11 cellular contexts compared by ENCODE assay signal in the genomic region with DNA sequence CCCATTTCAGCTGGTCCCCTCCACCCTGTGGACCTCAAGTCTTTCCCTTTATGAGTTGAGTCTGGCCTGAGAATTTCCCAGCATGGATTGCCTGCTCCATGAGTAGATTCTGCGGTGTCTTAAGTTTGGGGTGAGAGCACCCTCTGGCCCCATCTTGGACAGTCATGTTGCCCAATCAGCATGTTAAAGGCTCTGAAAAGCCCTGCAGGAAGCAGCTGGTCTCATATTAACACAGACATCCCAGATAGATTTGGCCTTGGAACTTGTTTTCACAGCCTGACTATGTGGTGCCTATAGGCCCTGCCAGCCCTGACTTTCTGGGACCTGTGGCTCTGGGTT. TPM values are rescaled to one million over a fixed set of nuclear protein-coding genes. Genes with fewer than 3 reads are reported as not detected.
DNase-seq lines count a peak whose midpoint lies in the region; ATAC-seq, FAIRE-seq and TF ChIP-seq lines count a peak whose summit lies in the region.
"Had no signal": no experiment of that assay in that cellular context is flagged by ENCODE, and none has a peak within 500 bp of the region (broad histone marks: within the 10 kb centered on the region; RNA-seq: fewer than 3 reads in every experiment).

No MANE protein-coding gene starts in this region.

- H2AFZ ChIP-seq in PC-9 (no peak overlapping the region), H1 (ENCODE audit: low read length) (no peak overlapping the region)

- H2AK5ac ChIP-seq in H1 (ENCODE audit: low read depth, low read length) = no peak overlapping the region; the same call in 1 of the 2 replicates

- no peaks in the 10 kb centered on the region for H3K9me2 ChIP-seq in PC-9 (ENCODE audit: insufficient read depth)

- no peak overlapping the region for H3K14ac ChIP-seq in H1 (ENCODE audit: insufficient read length)

- TF ChIP-seq POLR2A in H1 (IDR thresholded peaks at IDR 0.05; ENCODE audit: control extremely low read depth in 1 of 2, low read depth in 2 of 2, low read length in 2 of 2) = no peak

- peak; percentile 0 for TF ChIP-seq CTCF in GM13976 (IDR thresholded peaks at IDR 0.05; ENCODE audit: borderline replicate concordance, control extremely low read depth, extremely low read depth, insufficient read depth, missing control alignments)
- peak; percentile 16; the same call in 1 of the 2 replicates for TF ChIP-seq CTCF in PC-9 (conservative IDR thresholded peaks at IDR 0.05)
- no peak for TF ChIP-seq CTCF in H1 (IDR thresholded peaks at IDR 0.05; ENCODE audit: control extremely low read depth in 1 of 3, insufficient read depth in 1 of 3, low read depth in 1 of 3, low read length in 3 of 3)

- H3K27ac ChIP-seq in PC-9 (no peak overlapping the region), H1 (ENCODE audit: low read depth, low read length) (no peak overlapping the region)
- H3K27ac ChIP-seq: BLaER1 treated with 17β-estradiol and CSF1 and Interleukin-3, amounts not matched to agents 10 nM and 100 nM; SJSA1 had no signal

- H3F3A ChIP-seq in PC-9 (ENCODE audit: insufficient read depth, low read depth) = peaks cover 5% of the 10 kb centered on the region; the same call in 1 of the 2 replicates

- no peak for FAIRE-seq in H1 (lab: Jason Lieb, UNC)

- no peak overlapping the region for H2BK120ac ChIP-seq in H1 (replicated peaks; ENCODE audit: low read depth, low read length)

- H3K4me2 ChIP-seq in PC-9 (no peak overlapping the region), H1 (ENCODE audit: insufficient read depth in 1 of 2, low read depth in 2 of 2, low read length in 2 of 2) (no peak overlapping the region)

- no peak overlapping the region for H4K5ac ChIP-seq in H1 (ENCODE audit: insufficient read length, low read depth, low read length)

- H3K56ac ChIP-seq in H1 (replicated peaks; ENCODE audit: insufficient read length, low read depth, low read length) = no peak overlapping the region

- H2BK5ac ChIP-seq in H1 (ENCODE audit: low read depth, low read length) = no peak overlapping the region

- H3K9ac ChIP-seq in H1 (replicated peaks in 1 of 4; ENCODE audit: extremely low read depth in 1 of 4, low read depth in 3 of 4, low read length in 3 of 4) = no peak overlapping the region

- H3K79me2 ChIP-seq in PC-9 (ENCODE audit: low read depth) (no peaks in the 10 kb centered on the region), H1 (ENCODE audit: control insufficient read depth in 1 of 2, insufficient read depth in 2 of 2, low read length in 2 of 2) (no peaks in the 10 kb centered on the region)

- TF ChIP-seq RAD21 in H1 (IDR thresholded peaks at IDR 0.05 in 1 of 2, conservative IDR thresholded peaks at IDR 0.05 in 1 of 2; ENCODE audit: low read depth in 2 of 2, low read length in 2 of 2) = no peak

- ATAC-seq in stimulated activated naive CD8-positive, alpha-beta T cell treated with anti-CD3 and anti-CD28 coated beads, Interleukin-15, Interleukin-2, amounts not matched to agents 100 U/mL and 50 U/mL, for 24 hours = no peak
- no peak for ATAC-seq in HG03460 (IDR thresholded peaks at IDR 0.05; ENCODE audit: unreplicated experiment)

- H2BK20ac ChIP-seq in H1 (ENCODE audit: low read length) = no peak overlapping the region

- H3K4me3 ChIP-seq in PC-9 (no peak overlapping the region), H1 (ENCODE audit: extremely low read depth in 1 of 4, insufficient read depth in 2 of 4, low read depth in 3 of 4, low read length in 4 of 4) (no peak overlapping the region)
- H3K4me3 ChIP-seq: BLaER1 treated with 17β-estradiol and CSF1 and Interleukin-3, amounts not matched to agents 10 nM and 100 nM; SJSA1 had no signal

- intact Hi-C loops in PC-9 (cut with micrococcal nuclease; ENCODE audit: unreplicated experiment) = no loop called here

- WGBS in H1 (ENCODE audit: extremely low coverage in 1 of 2, insufficient coverage in 1 of 2, insufficient read length in 1 of 2, insufficient replicate concordance in 2 of 2, low coverage in 1 of 2, low lambda C conversion rate in 2 of 2, missing lambda C conversion rate in 1 of 2), 2 experiments = 29% methylated on average over 1 of the region's 1 CpG; no CpG with 5 or more reads in 1 of the 2 experiments

- H3K23ac ChIP-seq in H1 (ENCODE audit: insufficient read length) = no peak overlapping the region

- no peak overlapping the region for H4K91ac ChIP-seq in H1 (replicated peaks; ENCODE audit: insufficient read length, low read length)

- H3K23me2 ChIP-seq in H1 (ENCODE audit: low read depth, low read length) = peaks cover 2% of the 10 kb centered on the region; the same call in 1 of the 2 replicates

- no peak overlapping the region for H3K18ac ChIP-seq in H1 (ENCODE audit: extremely low read depth, low read length)

- H3K4me1 ChIP-seq in PC-9 (replicated peaks; ENCODE audit: insufficient read depth) (peaks cover 17% of the 10 kb centered on the region), H1 (replicated peaks in 1 of 4; ENCODE audit: control insufficient read depth in 3 of 4, insufficient read depth in 4 of 4, low read length in 3 of 4) (peaks cover 0 to 4% (median 0%) of the 10 kb centered on the region in 4 experiments; a peak in 3 of 7 replicates)
- H3K4me1 ChIP-seq: SJSA1 had no signal

- in situ Hi-C loops in GM13976 (cut with MboI; ENCODE audit: low sequenced_read_pairs, unreplicated experiment) = no loop called here

- H3K4ac ChIP-seq in H1 (replicated peaks; ENCODE audit: insufficient read length, low read depth, low read length) = peak overlapping the region; percentile 23

- no peak overlapping the region for H2BK15ac ChIP-seq in H1 (ENCODE audit: low read length)

- POLR2A ChIA-PET in PC-9 (lab: Charles Lee; ENCODE audit: unreplicated experiment) (no interaction called here), H1 (lab: Charles Lee; ENCODE audit: partially characterized antibody) (interaction anchor here (1.6 kb wide), 1 partner anchor 26 kb away, joined by 3 read pairs; no protein-coding TSS in a partner anchor)

- H3K79me1 ChIP-seq in H1 (ENCODE audit: low read depth, low read length) = no peaks in the 10 kb centered on the region

- BruUV-seq in PC-9 (replicated peaks; lab: Mats Ljungman, UMichigan) = no TSS peak

- H2BK12ac ChIP-seq in H1 (ENCODE audit: low read depth, low read length) = no peak overlapping the region

- H3K27me3 ChIP-seq in PC-9 (ENCODE audit: insufficient read depth, low read depth) = no peaks in the 10 kb centered on the region
- H3K27me3 ChIP-seq in H1 (replicated peaks in 1 of 4; ENCODE audit: control insufficient read depth in 3 of 4, extremely low read depth in 1 of 4, insufficient read depth in 3 of 4, low read length in 3 of 4) = no peaks in the 10 kb centered on the region
- H3K27me3 ChIP-seq: BLaER1 treated with 17β-estradiol and CSF1 and Interleukin-3, amounts not matched to agents 10 nM and 100 nM; SJSA1 had no signal

- H4K20me1 ChIP-seq in PC-9 (ENCODE audit: insufficient read depth) = no peaks in the 10 kb centered on the region
- H4K20me1 ChIP-seq in H1 (replicated peaks in 1 of 2; ENCODE audit: control insufficient read depth in 1 of 2, insufficient read depth in 2 of 2, low read length in 2 of 2) = peaks cover 2 to 3% of the 10 kb centered on the region in 2 experiments
- H4K20me1 ChIP-seq: BLaER1 treated with 17β-estradiol and CSF1 and Interleukin-3, amounts not matched to agents 10 nM and 100 nM had no signal

- no peak overlapping the region for H4K8ac ChIP-seq in H1 (ENCODE audit: extremely low read depth, insufficient read depth, low read length)

- H3K36me3 ChIP-seq in PC-9 (ENCODE audit: low read depth) = no peaks in the 10 kb centered on the region
- peaks cover 2 to 9% (median 4%) of the 10 kb centered on the region in 4 experiments; a peak in 4 of 8 replicates for H3K36me3 ChIP-seq in H1 (ENCODE audit: control insufficient read depth in 2 of 4, insufficient read depth in 4 of 4, low read length in 3 of 4)
- H3K36me3 ChIP-seq: BLaER1 treated with 17β-estradiol and CSF1 and Interleukin-3, amounts not matched to agents 10 nM and 100 nM; SJSA1 had no signal

- CTCF ChIA-PET in PC-9 (lab: Charles Lee) = interaction anchor here (0.6 kb wide), 2 partner anchors 60 to 544 kb away, joined by 10 read pairs; no protein-coding TSS in a partner anchor
- CTCF ChIA-PET in H1 (lab: Charles Lee; ENCODE audit: partially characterized antibody) = interaction anchor here (0.6 to 4.4 kb wide), 17 partner anchors 10 to 697 kb away, joined by 3 to 35 read pairs (median 4); a partner anchor contains a TSS

- no peak for TF ChIP-seq EP300 in H1 (IDR thresholded peaks at IDR 0.05; ENCODE audit: borderline replicate concordance in 1 of 2, low read depth in 2 of 2, low read length in 2 of 2)

- H3K9me3 ChIP-seq in PC-9 (ENCODE audit: insufficient read depth, low read depth) (no peaks in the 10 kb centered on the region), H1 (ENCODE audit: insufficient read depth in 2 of 2, low read depth in 1 of 2, low read length in 1 of 2) (no peaks in the 10 kb centered on the region)
- H3K9me3 ChIP-seq: BLaER1 treated with 17β-estradiol and CSF1 and Interleukin-3, amounts not matched to agents 10 nM and 100 nM; SJSA1 had no signal

- DNase-seq in GM13976 (ENCODE audit: low spot score) (no peak), PC-9 (no peak), H1 (ENCODE audit: low read depth in 1 of 2, low spot score in 2 of 2) (no peak), AG08395 (ENCODE audit: low spot score) (no peak)
- DNase-seq in stimulated activated naive CD8-positive, alpha-beta T cell treated with anti-CD3 and anti-CD28 coated beads, Interleukin-15, Interleukin-2, amounts not matched to agents 100 U/mL and 50 U/mL, for 24 hours = no peak
- DNase-seq in activated CD4-positive, CD25-positive, alpha-beta regulatory T cell treated with anti-CD3 and anti-CD28 coated beads, Interleukin-2, amount 50 U/mL, for 72 hours = no peak
- DNase-seq: NCI-H187, NCI-H526 treated with DMSO at 0.1 percent for 48 hours had no signal

TF ChIP-seq in H1, 55 proteins besides CTCF, POLR2A, EP300 and RAD21 (continues in another document):
- TF ChIP-seq CEBPB (IDR thresholded peaks at IDR 0.05; ENCODE audit: low read depth, low read length) (no peak), RNF2 (IDR thresholded peaks at IDR 0.05; ENCODE audit: borderline replicate concordance, low read depth, low read length, missing control alignments, poor library complexity, severe bottlenecking) (no peak), SP2 (IDR thresholded peaks at IDR 0.05; ENCODE audit: low read length) (no peak), CBX8 (IDR thresholded peaks at IDR 0.05; ENCODE audit: borderline replicate concordance, low read depth, low read length) (no peak), FOSL1 (IDR thresholded peaks at IDR 0.05; ENCODE audit: insufficient read depth, low read depth, low read length) (no peak), BRCA1 (IDR thresholded peaks at IDR 0.05; ENCODE audit: low read depth, low read length) (no peak)

RNA-seq across cellular contexts. Expression of a gene that starts 15.5 kb away (rescaled TPM):
- total RNA-seq in PC-9 (2021) = 24.1 and 35.7 TPM in 2 replicates
- 14.0 and 15.2 TPM in 2 replicates for total RNA-seq in H1 (2021; fragmentation: NEBNext Ultra II Directional; extraction: Animal tissue kit (Norgen Biotek cat#: 25700))
- polyA plus RNA-seq in H1 (2011; rRNA removed) = 24.6 and 33.8 TPM in 2 replicates
- polyA plus RNA-seq in H1 (2011; cell fraction: cytosol; rRNA removed) = 11.4 TPM
- 17.8 TPM for polyA plus RNA-seq in H1 (2011; cell fraction: nucleus; rRNA removed)
- polyA plus RNA-seq in H1 (2012, experiment 1 of 2) = 14.5 to 19.4 TPM (median 17.5 TPM) in 4 replicates
- 19.9 TPM for polyA plus RNA-seq in H1 (2012, experiment 2 of 2)
- 19.7 TPM for polyA plus RNA-seq in H1 (2013, experiment 1 of 2)
- 22.1 TPM for polyA plus RNA-seq in H1 (2013, experiment 2 of 2)
- polyA minus RNA-seq in H1 (2011; rRNA and poly(A)+ RNA removed) = 18.6 and 20.6 TPM in 2 replicates
- polyA minus RNA-seq in H1 (2011; cell fraction: cytosol; rRNA and poly(A)+ RNA removed) = 9.4 TPM
- 15.2 TPM for polyA minus RNA-seq in H1 (2011; cell fraction: nucleus; rRNA and poly(A)+ RNA removed)

Comparison
In these comparisons a context has a peak if more than half of its experiments do, and no peak if none do; other contexts are left out.
1. CTCF ChIP-seq: peak in GM13976 (single experiment) and PC-9 (single experiment); none in H1 (0 of 3).